Comparison of ENCODE assay signal across 8 cellular contexts in the genomic region with DNA sequence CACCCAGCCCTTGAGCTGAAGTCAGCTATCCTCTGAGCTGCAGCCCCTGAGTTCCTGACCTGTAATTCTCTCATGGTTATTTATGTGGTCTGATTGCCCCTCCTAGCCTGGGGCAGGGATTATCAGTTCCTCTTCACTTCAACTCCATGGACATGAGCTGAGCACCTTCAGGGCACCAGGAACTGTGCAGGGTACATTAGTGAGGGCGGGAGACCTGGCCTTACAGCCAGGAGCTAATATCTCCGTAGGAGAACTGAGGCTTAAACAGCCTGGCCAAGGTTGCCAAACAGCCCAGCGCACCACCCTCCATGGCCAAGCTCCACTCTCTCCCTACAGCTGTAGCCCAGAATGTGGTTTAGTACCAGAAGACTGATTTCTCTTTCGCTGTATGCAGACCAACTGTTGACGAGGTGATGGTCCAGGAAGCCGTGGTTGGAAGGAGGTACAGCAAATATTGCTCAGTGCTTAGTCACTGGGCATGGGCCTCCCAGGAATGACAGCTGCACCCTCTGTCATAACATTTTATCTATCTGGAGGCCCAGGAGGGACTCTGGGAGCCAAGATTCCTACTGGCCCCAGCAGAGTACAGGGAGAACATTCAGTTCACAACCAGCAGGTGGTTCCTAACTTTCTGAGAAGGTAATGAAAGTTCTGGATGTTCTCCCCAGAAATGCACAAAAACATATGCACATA.
A peak's percentile ranks its signal among the peaks of the same experiment; 100 is the strongest.
DNase-seq lines count a peak whose midpoint lies in the region; ATAC-seq, FAIRE-seq and TF ChIP-seq lines count a peak whose summit lies in the region.

No MANE protein-coding gene starts in this region.

- H3K27me3 ChIP-seq in MG63: no peaks in the 10 kb centered on the region
- no peaks in the 10 kb centered on the region for H3K27me3 ChIP-seq in pancreas
- no peaks in the 10 kb centered on the region for H3K27me3 ChIP-seq in CD4-positive, alpha-beta memory T cell (ENCODE audit: insufficient read depth, low read length)

- DNase-seq in ELR (ENCODE audit: low read depth) (peak; percentile 97), MG63 (peak; percentile 96), choroid plexus epithelial cell (ENCODE audit: low read depth) (peak; percentile 98), pancreas (no peak), hypothalamus (lab: John Stamatoyannopoulos, UW) (no peak), cerebellar nuclear complex (lab: John Stamatoyannopoulos, UW) (no peak)
- no peak for DNase-seq in CD4-positive, alpha-beta memory T cell
- no peak for DNase-seq in activated CD4-positive, alpha-beta T cell treated with anti-CD3 and anti-CD28 coated beads for 4 hours

- CTCF ChIA-PET in CD4-positive, alpha-beta memory T cell (lab: Charles Lee; ENCODE audit: partially characterized antibody): no interaction called here

- peaks cover 9 to 21% of the 10 kb centered on the region in 2 donors for H3K27me3 Mint-ChIP-seq in CD4-positive, alpha-beta memory T cell

- no peak overlapping the region for H3K27ac Mint-ChIP-seq in CD4-positive, alpha-beta memory T cell

- H3K4me3 ChIP-seq in MG63: no peak overlapping the region
- no peak overlapping the region for H3K4me3 ChIP-seq in choroid plexus epithelial cell (ENCODE audit: low read depth, low read length)
- no peak overlapping the region for H3K4me3 ChIP-seq in pancreas
- no peak overlapping the region for H3K4me3 ChIP-seq in CD4-positive, alpha-beta memory T cell (ENCODE audit: low read length in 2 of 2)

- no peak overlapping the region for H3K4me3 Mint-ChIP-seq in CD4-positive, alpha-beta memory T cell

- peaks cover 0 to 2% (median 0%) of the 10 kb centered on the region in 4 donors for H3K4me1 Mint-ChIP-seq in CD4-positive, alpha-beta memory T cell

- TF ChIP-seq CTCF in choroid plexus epithelial cell (conservative IDR thresholded peaks at IDR 0.05; ENCODE audit: low read depth, low read length) (peak; percentile 59), pancreas (IDR thresholded peaks at IDR 0.05) (no peak)

- H3K9me3 Mint-ChIP-seq in CD4-positive, alpha-beta memory T cell: no peaks in the 10 kb centered on the region

- WGBS in pancreas, 2 donors: 83 to 86% methylated on average over 6 of the region's 6 CpGs

- POLR2A ChIA-PET in CD4-positive, alpha-beta memory T cell (lab: Charles Lee; ENCODE audit: partially characterized antibody): no interaction called here

- H3K36me3 Mint-ChIP-seq in CD4-positive, alpha-beta memory T cell: no peaks in the 10 kb centered on the region

- H3K36me3 ChIP-seq in MG63 (no peaks in the 10 kb centered on the region), pancreas (no peaks in the 10 kb centered on the region)
- no peaks in the 10 kb centered on the region for H3K36me3 ChIP-seq in CD4-positive, alpha-beta memory T cell (ENCODE audit: insufficient read depth, low read length)

- intact Hi-C loops in pancreas (cut with DNase I): no loop called here
- intact Hi-C loops in CD4-positive, alpha-beta memory T cell (cut with micrococcal nuclease): no loop called here

- FAIRE-seq in pancreas (lab: Jason Lieb, UNC): no peak

- peaks cover 0 to 9% (median 5%) of the 10 kb centered on the region in 3 donors for H3K4me1 ChIP-seq in pancreas
- no peaks in the 10 kb centered on the region for H3K4me1 ChIP-seq in CD4-positive, alpha-beta memory T cell (ENCODE audit: insufficient read depth, low read length)

- H3K9me3 ChIP-seq in MG63: no peaks in the 10 kb centered on the region
- no peaks in the 10 kb centered on the region for H3K9me3 ChIP-seq in pancreas
- no peaks in the 10 kb centered on the region for H3K9me3 ChIP-seq in CD4-positive, alpha-beta memory T cell (ENCODE audit: control insufficient read depth in 1 of 2, low read length in 2 of 2)

- peak in 3 of 4 donors; percentile 27 to 32 (median 32) for ATAC-seq in pancreas

- H3K27ac ChIP-seq in pancreas: no peak overlapping the region
- no peak overlapping the region for H3K27ac ChIP-seq in CD4-positive, alpha-beta memory T cell (ENCODE audit: low read depth, low read length)

Comparison
In these comparisons a context has a peak if more than half of its experiments do, and no peak if none do; other contexts are left out.
1. DNase-seq: peak in ELR (single experiment), MG63 (single experiment) and choroid plexus epithelial cell (single experiment); none in pancreas (0 of 6), CD4-positive, alpha-beta memory T cell (0 of 5), hypothalamus (0 of 51), activated CD4-positive, alpha-beta T cell treated with anti-CD3 and anti-CD28 coated beads for 4 hours (0 of 2) and cerebellar nuclear complex (0 of 2).